Comparison of ENCODE assay signal across 1 cellular context in the genomic region with DNA sequence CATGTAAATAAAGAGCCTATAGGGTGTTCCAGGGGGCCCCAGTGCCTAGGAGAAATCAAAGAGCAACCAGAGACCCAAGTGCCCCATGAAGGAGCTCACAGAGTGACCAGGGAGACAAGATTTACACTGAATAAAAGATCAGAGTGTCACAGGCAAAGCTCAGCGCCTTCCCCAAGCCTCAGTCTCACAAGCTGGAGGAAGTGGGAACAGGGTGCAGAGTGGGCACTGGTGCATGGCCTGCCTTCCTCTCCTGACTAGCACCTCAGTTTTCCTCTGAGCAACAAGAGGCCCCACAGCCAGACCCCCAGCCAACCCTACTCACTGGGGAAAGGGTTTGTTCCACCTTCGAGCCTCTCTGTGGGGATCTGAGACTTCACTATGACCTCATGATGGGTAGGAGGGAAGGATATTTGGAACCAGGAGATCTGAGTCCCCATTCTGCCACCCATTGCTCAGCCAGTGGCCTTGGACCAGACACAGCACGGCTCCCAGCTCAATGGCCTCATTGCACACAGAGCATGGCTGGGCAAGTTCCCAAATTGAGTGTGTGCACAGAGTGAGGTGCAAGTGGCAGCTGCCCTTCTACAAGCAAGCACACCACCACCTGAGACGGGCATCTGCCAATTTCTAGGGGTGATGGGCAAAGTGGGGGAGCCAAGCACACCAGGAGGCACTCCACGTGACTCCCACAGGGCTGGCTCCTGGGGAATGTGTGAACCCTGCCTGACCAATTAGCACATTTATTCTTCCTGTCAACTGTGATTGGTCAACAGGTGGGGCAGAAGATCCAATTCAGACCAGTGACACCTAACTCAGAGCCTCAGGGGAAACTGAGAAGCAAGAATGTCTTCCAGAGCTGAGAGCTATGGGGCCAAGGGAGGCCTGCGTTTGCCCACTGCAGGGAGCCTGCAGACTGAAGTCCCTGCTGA.
A peak's percentile ranks its signal among the peaks of the same experiment; 100 is the strongest.
TF ChIP-seq lines count a peak whose summit lies in the region.

No MANE protein-coding gene starts in this region.

TF ChIP-seq in K562, 482 proteins besides CTCF, POLR2A, EP300 and RAD21 (continued from another document and continues in another):
- TF ChIP-seq, protein P1, sequence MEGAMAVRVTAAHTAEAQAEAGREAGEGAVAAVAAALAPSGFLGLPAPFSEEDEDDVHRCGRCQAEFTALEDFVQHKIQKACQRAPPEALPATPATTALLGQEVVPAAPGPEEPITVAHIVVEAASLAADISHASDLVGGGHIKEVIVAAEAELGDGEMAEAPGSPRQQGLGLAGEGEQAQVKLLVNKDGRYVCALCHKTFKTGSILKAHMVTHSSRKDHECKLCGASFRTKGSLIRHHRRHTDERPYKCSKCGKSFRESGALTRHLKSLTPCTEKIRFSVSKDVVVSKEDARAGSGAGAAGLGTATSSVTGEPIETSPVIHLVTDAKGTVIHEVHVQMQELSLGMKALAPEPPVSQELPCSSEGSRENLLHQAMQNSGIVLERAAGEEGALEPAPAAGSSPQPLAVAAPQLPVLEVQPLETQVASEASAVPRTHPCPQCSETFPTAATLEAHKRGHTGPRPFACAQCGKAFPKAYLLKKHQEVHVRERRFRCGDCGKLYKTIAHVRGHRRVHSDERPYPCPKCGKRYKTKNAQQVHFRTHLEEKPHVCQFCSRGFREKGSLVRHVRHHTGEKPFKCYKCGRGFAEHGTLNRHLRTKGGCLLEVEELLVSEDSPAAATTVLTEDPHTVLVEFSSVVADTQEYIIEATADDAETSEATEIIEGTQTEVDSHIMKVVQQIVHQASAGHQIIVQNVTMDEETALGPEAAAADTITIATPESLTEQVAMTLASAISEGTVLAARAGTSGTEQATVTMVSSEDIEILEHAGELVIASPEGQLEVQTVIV (CRISPR knock-in tag; IDR thresholded peaks at IDR 0.05; ENCODE audit: borderline replicate concordance) = no peak
- TF ChIP-seq, protein P2, sequence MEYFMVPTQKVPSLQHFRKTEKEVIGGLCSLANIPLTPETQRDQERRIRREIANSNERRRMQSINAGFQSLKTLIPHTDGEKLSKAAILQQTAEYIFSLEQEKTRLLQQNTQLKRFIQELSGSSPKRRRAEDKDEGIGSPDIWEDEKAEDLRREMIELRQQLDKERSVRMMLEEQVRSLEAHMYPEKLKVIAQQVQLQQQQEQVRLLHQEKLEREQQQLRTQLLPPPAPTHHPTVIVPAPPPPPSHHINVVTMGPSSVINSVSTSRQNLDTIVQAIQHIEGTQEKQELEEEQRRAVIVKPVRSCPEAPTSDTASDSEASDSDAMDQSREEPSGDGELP (CRISPR knock-in tag; IDR thresholded peaks at IDR 0.05; ENCODE audit: borderline replicate concordance) = no peak
- TF ChIP-seq, protein P3, sequence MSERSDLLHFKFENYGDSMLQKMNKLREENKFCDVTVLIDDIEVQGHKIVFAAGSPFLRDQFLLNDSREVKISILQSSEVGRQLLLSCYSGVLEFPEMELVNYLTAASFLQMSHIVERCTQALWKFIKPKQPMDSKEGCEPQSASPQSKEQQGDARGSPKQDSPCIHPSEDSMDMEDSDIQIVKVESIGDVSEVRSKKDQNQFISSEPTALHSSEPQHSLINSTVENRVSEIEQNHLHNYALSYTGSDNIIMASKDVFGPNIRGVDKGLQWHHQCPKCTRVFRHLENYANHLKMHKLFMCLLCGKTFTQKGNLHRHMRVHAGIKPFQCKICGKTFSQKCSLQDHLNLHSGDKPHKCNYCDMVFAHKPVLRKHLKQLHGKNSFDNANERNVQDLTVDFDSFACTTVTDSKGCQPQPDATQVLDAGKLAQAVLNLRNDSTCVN (CRISPR knock-in tag; IDR thresholded peaks at IDR 0.05) = no peak
- TF ChIP-seq, protein P4, sequence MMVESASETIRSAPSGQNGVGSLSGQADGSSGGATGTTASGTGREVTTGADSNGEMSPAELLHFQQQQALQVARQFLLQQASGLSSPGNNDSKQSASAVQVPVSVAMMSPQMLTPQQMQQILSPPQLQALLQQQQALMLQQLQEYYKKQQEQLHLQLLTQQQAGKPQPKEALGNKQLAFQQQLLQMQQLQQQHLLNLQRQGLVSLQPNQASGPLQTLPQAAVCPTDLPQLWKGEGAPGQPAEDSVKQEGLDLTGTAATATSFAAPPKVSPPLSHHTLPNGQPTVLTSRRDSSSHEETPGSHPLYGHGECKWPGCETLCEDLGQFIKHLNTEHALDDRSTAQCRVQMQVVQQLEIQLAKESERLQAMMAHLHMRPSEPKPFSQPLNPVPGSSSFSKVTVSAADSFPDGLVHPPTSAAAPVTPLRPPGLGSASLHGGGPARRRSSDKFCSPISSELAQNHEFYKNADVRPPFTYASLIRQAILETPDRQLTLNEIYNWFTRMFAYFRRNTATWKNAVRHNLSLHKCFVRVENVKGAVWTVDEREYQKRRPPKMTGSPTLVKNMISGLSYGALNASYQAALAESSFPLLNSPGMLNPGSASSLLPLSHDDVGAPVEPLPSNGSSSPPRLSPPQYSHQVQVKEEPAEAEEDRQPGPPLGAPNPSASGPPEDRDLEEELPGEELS (CRISPR knock-in tag; IDR thresholded peaks at IDR 0.05; ENCODE audit: borderline replicate concordance) = 0 out of 2 replicates have a peak, but pooled peaks have one; percentile 71
- TF ChIP-seq, protein P5, sequence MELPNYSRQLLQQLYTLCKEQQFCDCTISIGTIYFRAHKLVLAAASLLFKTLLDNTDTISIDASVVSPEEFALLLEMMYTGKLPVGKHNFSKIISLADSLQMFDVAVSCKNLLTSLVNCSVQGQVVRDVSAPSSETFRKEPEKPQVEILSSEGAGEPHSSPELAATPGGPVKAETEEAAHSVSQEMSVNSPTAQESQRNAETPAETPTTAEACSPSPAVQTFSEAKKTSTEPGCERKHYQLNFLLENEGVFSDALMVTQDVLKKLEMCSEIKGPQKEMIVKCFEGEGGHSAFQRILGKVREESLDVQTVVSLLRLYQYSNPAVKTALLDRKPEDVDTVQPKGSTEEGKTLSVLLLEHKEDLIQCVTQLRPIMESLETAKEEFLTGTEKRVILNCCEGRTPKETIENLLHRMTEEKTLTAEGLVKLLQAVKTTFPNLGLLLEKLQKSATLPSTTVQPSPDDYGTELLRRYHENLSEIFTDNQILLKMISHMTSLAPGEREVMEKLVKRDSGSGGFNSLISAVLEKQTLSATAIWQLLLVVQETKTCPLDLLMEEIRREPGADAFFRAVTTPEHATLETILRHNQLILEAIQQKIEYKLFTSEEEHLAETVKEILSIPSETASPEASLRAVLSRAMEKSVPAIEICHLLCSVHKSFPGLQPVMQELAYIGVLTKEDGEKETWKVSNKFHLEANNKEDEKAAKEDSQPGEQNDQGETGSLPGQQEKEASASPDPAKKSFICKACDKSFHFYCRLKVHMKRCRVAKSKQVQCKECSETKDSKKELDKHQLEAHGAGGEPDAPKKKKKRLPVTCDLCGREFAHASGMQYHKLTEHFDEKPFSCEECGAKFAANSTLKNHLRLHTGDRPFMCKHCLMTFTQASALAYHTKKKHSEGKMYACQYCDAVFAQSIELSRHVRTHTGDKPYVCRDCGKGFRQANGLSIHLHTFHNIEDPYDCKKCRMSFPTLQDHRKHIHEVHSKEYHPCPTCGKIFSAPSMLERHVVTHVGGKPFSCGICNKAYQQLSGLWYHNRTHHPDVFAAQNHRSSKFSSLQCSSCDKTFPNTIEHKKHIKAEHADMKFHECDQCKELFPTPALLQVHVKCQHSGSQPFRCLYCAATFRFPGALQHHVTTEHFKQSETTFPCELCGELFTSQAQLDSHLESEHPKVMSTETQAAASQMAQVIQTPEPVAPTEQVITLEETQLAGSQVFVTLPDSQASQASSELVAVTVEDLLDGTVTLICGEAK (IDR thresholded peaks at IDR 0.05) = no peak
- TF ChIP-seq, protein P5 (CRISPR knock-in tag; IDR thresholded peaks at IDR 0.05) = no peak
- TF ChIP-seq PRPF4 (IDR thresholded peaks at IDR 0.05; ENCODE audit: insufficient read depth, low read depth, low read length, poor library complexity, severe bottlenecking) = no peak
- TF ChIP-seq ZNF3 (CRISPR knock-in tag; IDR thresholded peaks at IDR 0.05) = no peak
- TF ChIP-seq NFE2 (IDR thresholded peaks at IDR 0.05; ENCODE audit: low read depth) = no peak
- TF ChIP-seq, protein P6, sequence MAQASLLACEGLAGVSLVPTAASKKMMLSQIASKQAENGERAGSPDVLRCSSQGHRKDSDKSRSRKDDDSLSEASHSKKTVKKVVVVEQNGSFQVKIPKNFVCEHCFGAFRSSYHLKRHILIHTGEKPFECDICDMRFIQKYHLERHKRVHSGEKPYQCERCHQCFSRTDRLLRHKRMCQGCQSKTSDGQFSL (CRISPR knock-in tag; IDR thresholded peaks at IDR 0.05) = 0 out of 2 replicates have a peak, but pooled peaks have one; percentile 25
- TF ChIP-seq, protein P6 (tag; IDR thresholded peaks at IDR 0.05) = no peak
- TF ChIP-seq ZEB2 (IDR thresholded peaks at IDR 0.05) = no peak
- TF ChIP-seq GATAD2A (IDR thresholded peaks at IDR 0.05) = no peak
- no peak for TF ChIP-seq ZNF586 (CRISPR knock-in tag; conservative IDR thresholded peaks at IDR 0.05)
- no peak for TF ChIP-seq ZNF174 (CRISPR knock-in tag; IDR thresholded peaks at IDR 0.05)
- no peak for TF ChIP-seq RBM14 (IDR thresholded peaks at IDR 0.05; ENCODE audit: borderline replicate concordance, insufficient read depth, low read depth, low read length)
- no peak for TF ChIP-seq MYBL2 (IDR thresholded peaks at IDR 0.05; ENCODE audit: low read depth)
- TF ChIP-seq MYBL2 (CRISPR knock-in tag; IDR thresholded peaks at IDR 0.05; ENCODE audit: borderline replicate concordance) = no peak
- TF ChIP-seq ZZZ3 (IDR thresholded peaks at IDR 0.05) = no peak
- TF ChIP-seq, protein P7, sequence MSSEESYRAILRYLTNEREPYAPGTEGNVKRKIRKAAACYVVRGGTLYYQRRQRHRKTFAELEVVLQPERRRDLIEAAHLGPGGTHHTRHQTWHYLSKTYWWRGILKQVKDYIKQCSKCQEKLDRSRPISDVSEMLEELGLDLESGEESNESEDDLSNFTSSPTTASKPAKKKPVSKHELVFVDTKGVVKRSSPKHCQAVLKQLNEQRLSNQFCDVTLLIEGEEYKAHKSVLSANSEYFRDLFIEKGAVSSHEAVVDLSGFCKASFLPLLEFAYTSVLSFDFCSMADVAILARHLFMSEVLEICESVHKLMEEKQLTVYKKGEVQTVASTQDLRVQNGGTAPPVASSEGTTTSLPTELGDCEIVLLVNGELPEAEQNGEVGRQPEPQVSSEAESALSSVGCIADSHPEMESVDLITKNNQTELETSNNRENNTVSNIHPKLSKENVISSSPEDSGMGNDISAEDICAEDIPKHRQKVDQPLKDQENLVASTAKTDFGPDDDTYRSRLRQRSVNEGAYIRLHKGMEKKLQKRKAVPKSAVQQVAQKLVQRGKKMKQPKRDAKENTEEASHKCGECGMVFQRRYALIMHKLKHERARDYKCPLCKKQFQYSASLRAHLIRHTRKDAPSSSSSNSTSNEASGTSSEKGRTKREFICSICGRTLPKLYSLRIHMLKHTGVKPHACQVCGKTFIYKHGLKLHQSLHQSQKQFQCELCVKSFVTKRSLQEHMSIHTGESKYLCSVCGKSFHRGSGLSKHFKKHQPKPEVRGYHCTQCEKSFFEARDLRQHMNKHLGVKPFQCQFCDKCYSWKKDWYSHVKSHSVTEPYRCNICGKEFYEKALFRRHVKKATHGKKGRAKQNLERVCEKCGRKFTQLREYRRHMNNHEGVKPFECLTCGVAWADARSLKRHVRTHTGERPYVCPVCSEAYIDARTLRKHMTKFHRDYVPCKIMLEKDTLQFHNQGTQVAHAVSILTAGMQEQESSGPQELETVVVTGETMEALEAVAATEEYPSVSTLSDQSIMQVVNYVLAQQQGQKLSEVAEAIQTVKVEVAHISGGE (CRISPR knock-in tag; IDR thresholded peaks at IDR 0.05) = no peak
- no peak for TF ChIP-seq ESRRB (CRISPR knock-in tag; IDR thresholded peaks at IDR 0.05; ENCODE audit: borderline replicate concordance)
- no peak for TF ChIP-seq ZKSCAN8 (CRISPR knock-in tag; IDR thresholded peaks at IDR 0.05)
- no peak for TF ChIP-seq HDAC1 (IDR thresholded peaks at IDR 0.05)
- TF ChIP-seq SMARCE1 (IDR thresholded peaks at IDR 0.05) = no peak
- TF ChIP-seq, protein P8, sequence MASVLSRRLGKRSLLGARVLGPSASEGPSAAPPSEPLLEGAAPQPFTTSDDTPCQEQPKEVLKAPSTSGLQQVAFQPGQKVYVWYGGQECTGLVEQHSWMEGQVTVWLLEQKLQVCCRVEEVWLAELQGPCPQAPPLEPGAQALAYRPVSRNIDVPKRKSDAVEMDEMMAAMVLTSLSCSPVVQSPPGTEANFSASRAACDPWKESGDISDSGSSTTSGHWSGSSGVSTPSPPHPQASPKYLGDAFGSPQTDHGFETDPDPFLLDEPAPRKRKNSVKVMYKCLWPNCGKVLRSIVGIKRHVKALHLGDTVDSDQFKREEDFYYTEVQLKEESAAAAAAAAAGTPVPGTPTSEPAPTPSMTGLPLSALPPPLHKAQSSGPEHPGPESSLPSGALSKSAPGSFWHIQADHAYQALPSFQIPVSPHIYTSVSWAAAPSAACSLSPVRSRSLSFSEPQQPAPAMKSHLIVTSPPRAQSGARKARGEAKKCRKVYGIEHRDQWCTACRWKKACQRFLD (CRISPR knock-in tag; IDR thresholded peaks at IDR 0.05) = no peak
- peak; percentile 33; the same call in 1 of the 2 replicates for TF ChIP-seq RBFOX2 (IDR thresholded peaks at IDR 0.05; ENCODE audit: low read depth, low read length)
- TF ChIP-seq, protein P9, sequence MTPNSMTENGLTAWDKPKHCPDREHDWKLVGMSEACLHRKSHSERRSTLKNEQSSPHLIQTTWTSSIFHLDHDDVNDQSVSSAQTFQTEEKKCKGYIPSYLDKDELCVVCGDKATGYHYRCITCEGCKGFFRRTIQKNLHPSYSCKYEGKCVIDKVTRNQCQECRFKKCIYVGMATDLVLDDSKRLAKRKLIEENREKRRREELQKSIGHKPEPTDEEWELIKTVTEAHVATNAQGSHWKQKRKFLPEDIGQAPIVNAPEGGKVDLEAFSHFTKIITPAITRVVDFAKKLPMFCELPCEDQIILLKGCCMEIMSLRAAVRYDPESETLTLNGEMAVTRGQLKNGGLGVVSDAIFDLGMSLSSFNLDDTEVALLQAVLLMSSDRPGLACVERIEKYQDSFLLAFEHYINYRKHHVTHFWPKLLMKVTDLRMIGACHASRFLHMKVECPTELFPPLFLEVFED (CRISPR knock-in tag; conservative IDR thresholded peaks at IDR 0.05) = no peak
